8 cellular contexts compared by ENCODE assay signal in the genomic region with DNA sequence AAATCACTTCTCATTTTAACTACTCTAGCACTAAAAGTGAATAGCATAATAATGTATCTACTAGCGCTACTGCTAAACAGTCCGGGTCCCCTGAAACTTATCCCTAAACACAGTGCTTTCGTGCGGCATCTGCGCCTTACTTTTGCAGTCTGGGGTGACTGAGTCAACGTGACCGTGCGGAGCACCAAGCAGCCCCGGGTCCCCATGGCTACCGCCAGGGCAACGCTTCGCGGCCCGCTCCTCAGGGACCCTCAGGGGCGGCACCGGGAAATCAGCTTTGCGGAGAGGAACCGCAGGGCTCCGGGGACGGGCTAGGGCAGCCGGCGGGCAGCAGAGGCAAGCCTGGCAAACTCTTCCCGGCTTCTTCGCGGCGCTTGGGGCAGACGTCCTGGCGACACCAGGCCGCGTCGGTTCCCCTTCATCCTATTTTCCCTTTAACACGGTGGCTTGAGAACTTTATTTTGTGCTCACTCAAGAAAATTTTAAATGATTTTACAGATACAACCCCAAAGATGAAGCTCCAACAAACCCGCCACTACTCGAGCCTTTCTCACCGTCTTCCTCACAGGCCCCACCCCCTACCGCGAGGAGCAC. TPM values are rescaled to one million over a fixed set of nuclear protein-coding genes. Genes with fewer than 3 reads are reported as not detected.
A peak's percentile ranks its signal among the peaks of the same experiment; 100 is the strongest.
DNase-seq lines count a peak whose midpoint lies in the region; ATAC-seq lines count a peak whose summit lies in the region.

No MANE protein-coding gene starts in this region.

- H3K27ac ChIP-seq in mesodermal cell (ENCODE audit: low read depth, low read length, severe bottlenecking) = peak overlapping the region; percentile 89

- peaks cover 10% of the 10 kb centered on the region for H3K27me3 Mint-ChIP-seq in activated CD8-positive, alpha-beta T cell treated with anti-CD3 and anti-CD28 coated beads, Interleukin-2, amount 10 ng/mL, durations not matched to agents 7 days and 5 days (ENCODE audit: low read depth)

- H3K4me1 ChIP-seq in mesodermal cell (ENCODE audit: control insufficient read depth, insufficient read depth, low read length, poor library complexity, severe bottlenecking) = peaks cover 4% of the 10 kb centered on the region

- H3K36me3 ChIP-seq in mesodermal cell (ENCODE audit: control insufficient read depth, insufficient read depth, low read length) = no peaks in the 10 kb centered on the region

- DNase-seq in NCI-H1694 treated with DMSO at 0.1 percent for 48 hours (lab: John Stamatoyannopoulos, UW) (peak; percentile 41), NCI-H1694 (lab: John Stamatoyannopoulos, UW) (no peak), NCI-H2227 (lab: John Stamatoyannopoulos, UW; ENCODE audit: unreplicated experiment) (peak; percentile 64)
- DNase-seq in activated CD8-positive, alpha-beta T cell treated with anti-CD3 and anti-CD28 coated beads, Interleukin-2, amount 10 ng/mL, durations not matched to agents 7 days and 5 days = peak; percentile 58
- peak; percentile 45 for DNase-seq in effector CD8-positive, alpha-beta T cell (lab: John Stamatoyannopoulos, UW)
- DNase-seq in stimulated activated CD8-positive, alpha-beta memory T cell treated with anti-CD3 and anti-CD28 coated beads, Interleukin-4, amount 100 ng/mL, for 1 hour (ENCODE audit: low read depth in 2 of 2, low spot score in 1 of 2) = peak; percentile 15 to 18

- H3K4me3 ChIP-seq in mesodermal cell (ENCODE audit: extremely low read depth, insufficient read depth, low read length, poor library complexity, severe bottlenecking) = peak overlapping the region; percentile 73

- H3K9me3 ChIP-seq in mesodermal cell (ENCODE audit: control insufficient read depth, low read length) = no peaks in the 10 kb centered on the region

- peaks cover 7% of the 10 kb centered on the region for H3K36me3 Mint-ChIP-seq in activated CD8-positive, alpha-beta T cell treated with anti-CD3 and anti-CD28 coated beads, Interleukin-2, amount 10 ng/mL, durations not matched to agents 7 days and 5 days (ENCODE audit: low read depth)

- ATAC-seq in HG02840 (IDR thresholded peaks at IDR 0.05; ENCODE audit: low FRiP score, unreplicated experiment) = peak; percentile 18
- ATAC-seq in activated CD8-positive, alpha-beta T cell treated with anti-CD3 and anti-CD28 coated beads, Interleukin-2, amount 10 ng/mL, durations not matched to agents 7 days and 5 days = peak; percentile 16

- H3K27ac Mint-ChIP-seq in activated CD8-positive, alpha-beta T cell treated with anti-CD3 and anti-CD28 coated beads, Interleukin-2, amount 10 ng/mL, durations not matched to agents 7 days and 5 days = peak overlapping the region; percentile 88

- POLR2A ChIA-PET in activated CD8-positive, alpha-beta T cell treated with anti-CD3 and anti-CD28 coated beads, Interleukin-2, amount 10 ng/mL, durations not matched to agents 7 days and 5 days (lab: Charles Lee) = interaction anchor here (0.7 to 2.0 kb wide), 8 partner anchors 8 to 969 kb away, joined by 3 to 7 read pairs (median 6); a partner anchor contains a TSS

- 0% methylated on average over 30 to 37 of the region's 37 CpGs for WGBS in mesodermal cell (ENCODE audit: insufficient coverage in 2 of 2), 2 experiments

- no peaks in the 10 kb centered on the region for H3K9me3 Mint-ChIP-seq in activated CD8-positive, alpha-beta T cell treated with anti-CD3 and anti-CD28 coated beads, Interleukin-2, amount 10 ng/mL, durations not matched to agents 7 days and 5 days (ENCODE audit: insufficient read depth)

- peak overlapping the region; percentile 92 for H3K4me3 Mint-ChIP-seq in activated CD8-positive, alpha-beta T cell treated with anti-CD3 and anti-CD28 coated beads, Interleukin-2, amount 10 ng/mL, durations not matched to agents 7 days and 5 days

- CTCF ChIA-PET in activated CD8-positive, alpha-beta T cell treated with anti-CD3 and anti-CD28 coated beads, Interleukin-2, amount 10 ng/mL, durations not matched to agents 7 days and 5 days (lab: Charles Lee) = interaction anchor here (1.0 to 2.4 kb wide), 15 partner anchors 9 to 219 kb away, joined by 3 to 13 read pairs (median 5); a partner anchor contains a TSS

- peaks cover 20% of the 10 kb centered on the region for H3K4me1 Mint-ChIP-seq in activated CD8-positive, alpha-beta T cell treated with anti-CD3 and anti-CD28 coated beads, Interleukin-2, amount 10 ng/mL, durations not matched to agents 7 days and 5 days (ENCODE audit: low read depth)

RNA-seq across cellular contexts. Expression of a gene that starts 0.8 kb away (rescaled TPM):
- total RNA-seq in activated CD8-positive, alpha-beta T cell treated with anti-CD3 and anti-CD28 coated beads, Interleukin-2, amount 10 ng/mL, durations not matched to agents 7 days and 5 days = 10 to 100 TPM; 23.4 to 23.8 TPM
- 14.4 TPM for polyA plus RNA-seq in mesodermal cell (2013, experiment 1 of 2)
- polyA plus RNA-seq in mesodermal cell (2013, experiment 2 of 2) = 12.7 TPM
